In the genomic region with DNA sequence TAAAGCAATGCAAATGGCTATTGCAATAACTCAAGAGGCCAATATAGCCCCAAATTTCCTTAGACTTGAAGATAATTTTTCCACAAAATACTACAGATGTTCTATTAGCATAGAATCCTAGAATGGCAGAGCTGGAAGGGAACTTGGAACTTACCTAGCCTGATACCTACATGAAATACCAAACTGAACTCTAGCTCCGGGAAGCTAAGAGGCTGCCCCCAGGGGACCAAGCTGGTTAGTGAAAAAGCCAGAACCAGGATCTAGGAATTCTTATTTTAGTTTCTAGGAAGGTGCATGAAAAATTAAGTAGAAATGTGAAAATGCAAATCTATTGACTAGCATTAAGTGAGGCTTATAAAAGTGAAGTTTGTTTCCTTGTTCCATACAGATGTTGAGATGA, we compare ENCODE assay signal across 17 cellular contexts.
DNase-seq lines count a peak whose midpoint lies in the region; ATAC-seq, FAIRE-seq and TF ChIP-seq lines count a peak whose summit lies in the region.
"Had no signal": no experiment of that assay in that cellular context is flagged by ENCODE, and none has a peak within 500 bp of the region (broad histone marks: within the 10 kb centered on the region; RNA-seq: fewer than 3 reads in every experiment).

No MANE protein-coding gene starts in this region.

- H3K4me2 ChIP-seq in H9 (ENCODE audit: insufficient read depth, insufficient read length, low read length) (no peak overlapping the region), H1 (ENCODE audit: insufficient read depth in 1 of 2, low read depth in 2 of 2, low read length in 2 of 2) (no peak overlapping the region)
- H3K4me2 ChIP-seq: BLaER1 treated with 17β-estradiol and CSF1 and Interleukin-3, amounts not matched to agents 10 nM and 100 nM had no signal

- H4K91ac ChIP-seq in H9 (ENCODE audit: insufficient read length, low read depth, low read length) = no peak overlapping the region
- no peak overlapping the region for H4K91ac ChIP-seq in H1 (replicated peaks; ENCODE audit: insufficient read length, low read length)

- H3K9ac ChIP-seq in H9 (ENCODE audit: extremely low read depth, insufficient read length, low read length) = no peak overlapping the region
- H3K9ac ChIP-seq in H1 (replicated peaks in 1 of 4; ENCODE audit: extremely low read depth in 1 of 4, low read depth in 3 of 4, low read length in 3 of 4) = no peak overlapping the region
- H3K9ac ChIP-seq: BLaER1 treated with 17β-estradiol and CSF1 and Interleukin-3, amounts not matched to agents 10 nM and 100 nM had no signal

- H3K27ac ChIP-seq in ACC112 (ENCODE audit: low read depth, low read length) (no peak overlapping the region), H9 (ENCODE audit: insufficient read length, low read depth, low read length) (no peak overlapping the region), H1 (ENCODE audit: low read depth, low read length) (no peak overlapping the region)
- H3K27ac ChIP-seq: 22Rv1; BLaER1 treated with 17β-estradiol and CSF1 and Interleukin-3, amounts not matched to agents 10 nM and 100 nM had no signal

- ATAC-seq in GM19452 (IDR thresholded peaks at IDR 0.05; ENCODE audit: unreplicated experiment) = no peak
- ATAC-seq: HCT116 had no signal

- peaks cover 35% of the 10 kb centered on the region for H3K4me1 ChIP-seq in ACC112 (ENCODE audit: control insufficient read depth, insufficient read depth, low read length, unreplicated experiment)
- no peaks in the 10 kb centered on the region for H3K4me1 ChIP-seq in H9 (ENCODE audit: insufficient read depth, low read length)
- H3K4me1 ChIP-seq in H1 (replicated peaks in 1 of 4; ENCODE audit: control insufficient read depth in 3 of 4, insufficient read depth in 4 of 4, low read length in 3 of 4) = no peaks in the 10 kb centered on the region

- H3K56ac ChIP-seq in H9 (ENCODE audit: insufficient read length, low read depth, low read length) = no peak overlapping the region
- H3K56ac ChIP-seq in H1 (replicated peaks; ENCODE audit: insufficient read length, low read depth, low read length) = no peak overlapping the region

- no peak for DNase-seq in H9
- no peak for DNase-seq in H1 (ENCODE audit: low read depth in 1 of 2, low spot score in 2 of 2)
- no peak for DNase-seq in effector CD4-positive, alpha-beta T cell
- DNase-seq in stimulated activated CD4-positive, alpha-beta T cell treated with anti-CD3 and anti-CD28 coated beads, Interleukin-2, amount 100 ng/mL, for 48 hours = no peak
- DNase-seq in activated T-helper 2 cell treated with anti-CD3 and anti-CD28 coated beads, Interferon-gamma antibody, Interleukin-2, Interleukin-4, amounts not matched to agents 10 μg/mL and 5 μg/mL and 100 μg/mL, durations not matched to agents 14 hours and 24 hours and 36 hours (ENCODE audit: low spot score) = no peak
- DNase-seq: AML-193; CD4-positive, CD25-positive, alpha-beta regulatory T cell; DMS53; GOT3; IMR-90; KBM-7 had no signal

- H3K4me3 ChIP-seq in ACC112 (ENCODE audit: low read depth, low read length) = no peak overlapping the region
- H3K4me3 ChIP-seq in H1 (ENCODE audit: extremely low read depth in 1 of 4, insufficient read depth in 2 of 4, low read depth in 3 of 4, low read length in 4 of 4) = no peak overlapping the region
- H3K4me3 ChIP-seq: BLaER1 treated with 17β-estradiol and CSF1 and Interleukin-3, amounts not matched to agents 10 nM and 100 nM had no signal

- no peak overlapping the region for H2BK120ac ChIP-seq in H9 (ENCODE audit: low read depth, low read length, poor library complexity, severe bottlenecking)
- no peak overlapping the region for H2BK120ac ChIP-seq in H1 (replicated peaks; ENCODE audit: low read depth, low read length)

- H4K8ac ChIP-seq in H9 (replicated peaks; ENCODE audit: insufficient read length, low read depth, low read length) = no peak overlapping the region
- no peak overlapping the region for H4K8ac ChIP-seq in H1 (ENCODE audit: extremely low read depth, insufficient read depth, low read length)

- no peak; a peak in 2 of 4 replicates for TF ChIP-seq RAD21 in H1 (IDR thresholded peaks at IDR 0.05 in 1 of 2, conservative IDR thresholded peaks at IDR 0.05 in 1 of 2; ENCODE audit: low read depth in 2 of 2, low read length in 2 of 2)

- no peak overlapping the region for H3K4ac ChIP-seq in H9 (ENCODE audit: low read depth, low read length)
- H3K4ac ChIP-seq in H1 (replicated peaks; ENCODE audit: insufficient read length, low read depth, low read length) = no peak overlapping the region

- H2BK12ac ChIP-seq in H9 (ENCODE audit: insufficient read length, low read depth, low read length) = no peak overlapping the region
- H2BK12ac ChIP-seq in H1 (ENCODE audit: low read depth, low read length) = no peak overlapping the region

- H3K27ac Mint-ChIP-seq in H9 (no peak overlapping the region), nephron (peak overlapping the region; percentile 76 to 92 (median 91))
- no peak overlapping the region for H3K27ac Mint-ChIP-seq in activated T-helper 2 cell treated with anti-CD3 and anti-CD28 coated beads, Interferon-gamma antibody, Interleukin-2, Interleukin-4, amounts not matched to agents 10 μg/mL and 5 μg/mL and 100 μg/mL, durations not matched to agents 14 hours and 24 hours and 36 hours
- H3K27ac Mint-ChIP-seq: CD4-positive, CD25-positive, alpha-beta regulatory T cell had no signal

- no peaks in the 10 kb centered on the region for H3K36me3 ChIP-seq in ACC112 (ENCODE audit: insufficient read depth, low read length)
- H3K36me3 ChIP-seq in H1 (ENCODE audit: control insufficient read depth in 2 of 4, insufficient read depth in 4 of 4, low read length in 3 of 4) = no peaks in the 10 kb centered on the region
- H3K36me3 ChIP-seq: BLaER1 treated with 17β-estradiol and CSF1 and Interleukin-3, amounts not matched to agents 10 nM and 100 nM had no signal

- H2BK20ac ChIP-seq in H9 (ENCODE audit: low read depth, low read length, poor library complexity, severe bottlenecking) (no peak overlapping the region), H1 (ENCODE audit: low read length) (no peak overlapping the region)

- POLR2A ChIA-PET in H1 (lab: Charles Lee; ENCODE audit: partially characterized antibody) = no interaction called here

- H2BK15ac ChIP-seq in H9 (ENCODE audit: low read depth, low read length) = no peak overlapping the region
- H2BK15ac ChIP-seq in H1 (ENCODE audit: low read length) = no peak overlapping the region

- H3K18ac ChIP-seq in H9 (ENCODE audit: insufficient read length, low read depth, low read length) (no peak overlapping the region), H1 (ENCODE audit: extremely low read depth, low read length) (no peak overlapping the region)

- no peak overlapping the region for H3K14ac ChIP-seq in H9 (ENCODE audit: insufficient read depth, low read length)
- no peak overlapping the region for H3K14ac ChIP-seq in H1 (ENCODE audit: insufficient read length)

- H3K23ac ChIP-seq in H9 (ENCODE audit: insufficient read length, low read depth, low read length) (no peak overlapping the region), H1 (ENCODE audit: insufficient read length) (no peak overlapping the region)

- H4K20me1 ChIP-seq in H9 (ENCODE audit: control insufficient read depth, insufficient read depth, insufficient read length) = no peaks in the 10 kb centered on the region
- no peaks in the 10 kb centered on the region for H4K20me1 ChIP-seq in H1 (replicated peaks in 1 of 2; ENCODE audit: control insufficient read depth in 1 of 2, insufficient read depth in 2 of 2, low read length in 2 of 2)
- H4K20me1 ChIP-seq: BLaER1 treated with 17β-estradiol and CSF1 and Interleukin-3, amounts not matched to agents 10 nM and 100 nM had no signal

- no peaks in the 10 kb centered on the region for H3K9me3 ChIP-seq in H9 (ENCODE audit: control insufficient read depth, low read depth, low read length)
- no peaks in the 10 kb centered on the region for H3K9me3 ChIP-seq in H1 (ENCODE audit: insufficient read depth in 2 of 2, low read depth in 1 of 2, low read length in 1 of 2)
- H3K9me3 ChIP-seq: BLaER1 treated with 17β-estradiol and CSF1 and Interleukin-3, amounts not matched to agents 10 nM and 100 nM had no signal

- H3T11ph ChIP-seq in H9 (ENCODE audit: low read length) = no peak overlapping the region

- H2BK5ac ChIP-seq in H9 (ENCODE audit: insufficient read length, low read length) (no peak overlapping the region), H1 (ENCODE audit: low read depth, low read length) (no peak overlapping the region)

- no CpG with 5 or more reads among the region's 1 CpG for WGBS in H9 (ENCODE audit: extremely low coverage, insufficient read length, low lambda C conversion rate)
- 78% methylated on average over 1 of the region's 1 CpG; no CpG with 5 or more reads in 1 of the 2 experiments for WGBS in H1 (ENCODE audit: extremely low coverage in 1 of 2, insufficient coverage in 1 of 2, insufficient read length in 1 of 2, insufficient replicate concordance in 2 of 2, low coverage in 1 of 2, low lambda C conversion rate in 2 of 2, missing lambda C conversion rate in 1 of 2), 2 experiments

- H3K4me1 Mint-ChIP-seq in H9 (peaks cover 4 to 7% of the 10 kb centered on the region in 2 experiments; a peak in 3 of 4 replicates), nephron (peaks cover 76% of the 10 kb centered on the region)
- peaks cover 9% of the 10 kb centered on the region for H3K4me1 Mint-ChIP-seq in activated T-helper 2 cell treated with anti-CD3 and anti-CD28 coated beads, Interferon-gamma antibody, Interleukin-2, Interleukin-4, amounts not matched to agents 10 μg/mL and 5 μg/mL and 100 μg/mL, durations not matched to agents 14 hours and 24 hours and 36 hours (ENCODE audit: low read depth)

- intact Hi-C loops in activated T-helper 2 cell treated with anti-CD3 and anti-CD28 coated beads, Interferon-gamma antibody, Interleukin-2, Interleukin-4, amounts not matched to agents 10 μg/mL and 5 μg/mL and 100 μg/mL, durations not matched to agents 14 hours and 24 hours and 36 hours (cut with micrococcal nuclease) = loop anchor here (5.0 kb wide), 1 partner anchor 207 kb away; no protein-coding TSS in a partner anchor

- H3K79me1 ChIP-seq in H9 (ENCODE audit: insufficient read depth, low read depth, low read length, poor library complexity, severe bottlenecking) (no peaks in the 10 kb centered on the region), H1 (ENCODE audit: low read depth, low read length) (no peaks in the 10 kb centered on the region)

- H3K36me3 Mint-ChIP-seq in H9 (ENCODE audit: insufficient read depth in 1 of 3, low read depth in 3 of 3) (no peaks in the 10 kb centered on the region), nephron (ENCODE audit: low read depth) (no peaks in the 10 kb centered on the region)
- H3K36me3 Mint-ChIP-seq in activated T-helper 2 cell treated with anti-CD3 and anti-CD28 coated beads, Interferon-gamma antibody, Interleukin-2, Interleukin-4, amounts not matched to agents 10 μg/mL and 5 μg/mL and 100 μg/mL, durations not matched to agents 14 hours and 24 hours and 36 hours (ENCODE audit: low read depth) = no peaks in the 10 kb centered on the region
- H3K36me3 Mint-ChIP-seq: CD4-positive, CD25-positive, alpha-beta regulatory T cell had no signal

- H2AK5ac ChIP-seq in H9 (ENCODE audit: insufficient read length, low read length) (no peak overlapping the region), H1 (ENCODE audit: low read depth, low read length) (no peak overlapping the region)

- H3K9me3 Mint-ChIP-seq in H9 (no peaks in the 10 kb centered on the region), nephron (no peaks in the 10 kb centered on the region)
- peaks cover 4% of the 10 kb centered on the region for H3K9me3 Mint-ChIP-seq in activated T-helper 2 cell treated with anti-CD3 and anti-CD28 coated beads, Interferon-gamma antibody, Interleukin-2, Interleukin-4, amounts not matched to agents 10 μg/mL and 5 μg/mL and 100 μg/mL, durations not matched to agents 14 hours and 24 hours and 36 hours

- no peak overlapping the region for H4K5ac ChIP-seq in H9 (ENCODE audit: insufficient read length, low read depth, low read length)
- H4K5ac ChIP-seq in H1 (ENCODE audit: insufficient read length, low read depth, low read length) = no peak overlapping the region

- H3K4me3 Mint-ChIP-seq in H9 = no peak overlapping the region
- no peak overlapping the region for H3K4me3 Mint-ChIP-seq in nephron
- no peak overlapping the region for H3K4me3 Mint-ChIP-seq in activated T-helper 2 cell treated with anti-CD3 and anti-CD28 coated beads, Interferon-gamma antibody, Interleukin-2, Interleukin-4, amounts not matched to agents 10 μg/mL and 5 μg/mL and 100 μg/mL, durations not matched to agents 14 hours and 24 hours and 36 hours (ENCODE audit: low read depth)
- H3K4me3 Mint-ChIP-seq: CD4-positive, CD25-positive, alpha-beta regulatory T cell had no signal

- H3K79me2 ChIP-seq in ACC112 (ENCODE audit: control insufficient read depth, insufficient read depth, low read length, unreplicated experiment) (no peaks in the 10 kb centered on the region), H9 (ENCODE audit: insufficient read depth, low read length) (no peaks in the 10 kb centered on the region), H1 (ENCODE audit: control insufficient read depth in 1 of 2, insufficient read depth in 2 of 2, low read length in 2 of 2) (no peaks in the 10 kb centered on the region)

- no peaks in the 10 kb centered on the region for H3K27me3 Mint-ChIP-seq in H9 (ENCODE audit: low read depth)
- H3K27me3 Mint-ChIP-seq in nephron (ENCODE audit: low read depth) = no peaks in the 10 kb centered on the region
- no peaks in the 10 kb centered on the region for H3K27me3 Mint-ChIP-seq in activated T-helper 2 cell treated with anti-CD3 and anti-CD28 coated beads, Interferon-gamma antibody, Interleukin-2, Interleukin-4, amounts not matched to agents 10 μg/mL and 5 μg/mL and 100 μg/mL, durations not matched to agents 14 hours and 24 hours and 36 hours (ENCODE audit: low read depth)

- no peaks in the 10 kb centered on the region for H3K23me2 ChIP-seq in H9 (ENCODE audit: insufficient read length, low read depth, low read length, poor library complexity, severe bottlenecking)
- no peaks in the 10 kb centered on the region for H3K23me2 ChIP-seq in H1 (ENCODE audit: low read depth, low read length)

- H3K27me3 ChIP-seq in ACC112 (ENCODE audit: insufficient read depth, low read length) (no peaks in the 10 kb centered on the region), H9 (ENCODE audit: insufficient read depth, low read length) (no peaks in the 10 kb centered on the region), H1 (replicated peaks in 1 of 4; ENCODE audit: control insufficient read depth in 3 of 4, extremely low read depth in 1 of 4, insufficient read depth in 3 of 4, low read length in 3 of 4) (no peaks in the 10 kb centered on the region)
- H3K27me3 ChIP-seq: BLaER1 treated with 17β-estradiol and CSF1 and Interleukin-3, amounts not matched to agents 10 nM and 100 nM had no signal

- FAIRE-seq in H1 (lab: Jason Lieb, UNC) = no peak

- TF ChIP-seq POLR2A in H1 (IDR thresholded peaks at IDR 0.05; ENCODE audit: control extremely low read depth in 1 of 2, low read depth in 2 of 2, low read length in 2 of 2) = no peak

- TF ChIP-seq CTCF in H9 (conservative IDR thresholded peaks at IDR 0.05) = peak; percentile 47
- TF ChIP-seq CTCF in H1 (IDR thresholded peaks at IDR 0.05; ENCODE audit: control extremely low read depth in 1 of 3, insufficient read depth in 1 of 3, low read depth in 1 of 3, low read length in 3 of 3) = peak in 2 of 3 experiments; percentile 10 to 17; a peak in 2 of 4 replicates
- no peak for TF ChIP-seq CTCF in nephron (IDR thresholded peaks at IDR 0.05; ENCODE audit: unreplicated experiment in 3 of 3)

- H2AFZ ChIP-seq in ACC112 (ENCODE audit: low read length, unreplicated experiment) (peak overlapping the region; percentile 11), H9 (ENCODE audit: low read length) (no peak overlapping the region), H1 (ENCODE audit: low read length) (no peak overlapping the region)

- TF ChIP-seq EP300 in H1 (IDR thresholded peaks at IDR 0.05; ENCODE audit: borderline replicate concordance in 1 of 2, low read depth in 2 of 2, low read length in 2 of 2) = no peak

- CTCF ChIA-PET in H1 (lab: Charles Lee; ENCODE audit: partially characterized antibody) = no interaction called here

Comparison
In these comparisons a context has a peak if more than half of its experiments do, and no peak if none do; other contexts are left out.
1. H3K27ac Mint-ChIP-seq: peak in nephron (3 of 3); none in H9 (0 of 3) and activated T-helper 2 cell treated with anti-CD3 and anti-CD28 coated beads, Interferon-gamma antibody, Interleukin-2, Interleukin-4, amounts not matched to agents 10 μg/mL and 5 μg/mL and 100 μg/mL, durations not matched to agents 14 hours and 24 hours and 36 hours (single experiment).
2. CTCF ChIP-seq: peak in H9 (single experiment) and H1 (2 of 3); none in nephron (0 of 3).